ENCODE assay signal across 20 cellular contexts in genomic region chr5:174719211-174719610, GRCh38. TPM values are rescaled to one million over a fixed set of nuclear protein-coding genes. Genes with fewer than 3 reads are reported as not detected.
DNase-seq lines count a peak whose midpoint lies in the region; ATAC-seq and TF ChIP-seq lines count a peak whose summit lies in the region.
"Had no signal": no experiment of that assay in that cellular context is flagged by ENCODE, and none has a peak within 500 bp of the region (broad histone marks: within the 10 kb centered on the region; RNA-seq: fewer than 3 reads in every experiment).

No MANE protein-coding gene starts in this region.

- H3F3A ChIP-seq in GM23338 (replicated peaks; ENCODE audit: low read depth): peaks cover 30% of the 10 kb centered on the region

- H3K4me1 Mint-ChIP-seq in GM23338 (peaks cover 41% of the 10 kb centered on the region), endodermal cell (peaks cover 66% of the 10 kb centered on the region), mesothelial cell of epicardium (peaks cover 74% of the 10 kb centered on the region), type B pancreatic cell (ENCODE audit: unreplicated experiment) (peaks cover 62% of the 10 kb centered on the region)

- no peak overlapping the region for H3K9ac ChIP-seq in endodermal cell (ENCODE audit: extremely low read depth, low read length, poor library complexity, severe bottlenecking)

- H3K79me2 ChIP-seq in GM23338 (replicated peaks; ENCODE audit: insufficient read depth): no peaks in the 10 kb centered on the region

- H3K36me3 ChIP-seq in GM23338 (ENCODE audit: insufficient read depth): no peaks in the 10 kb centered on the region
- no peaks in the 10 kb centered on the region for H3K36me3 ChIP-seq in endodermal cell (ENCODE audit: control insufficient read depth, insufficient read depth, low read length)
- no peaks in the 10 kb centered on the region for H3K36me3 ChIP-seq in brain microvascular endothelial cell (replicated peaks)

- H3K27me3 ChIP-seq in GM23338 (ENCODE audit: insufficient read depth) (peaks cover 73% of the 10 kb centered on the region), endodermal cell (ENCODE audit: control insufficient read depth, insufficient read depth, low read length, poor library complexity, severe bottlenecking) (peaks cover 72% of the 10 kb centered on the region), brain microvascular endothelial cell (replicated peaks) (peaks cover 45% of the 10 kb centered on the region)

- H3K4me3 Mint-ChIP-seq in GM23338: no peak overlapping the region
- no peak overlapping the region for H3K4me3 Mint-ChIP-seq in endodermal cell
- H3K4me3 Mint-ChIP-seq in mesothelial cell of epicardium: no peak overlapping the region
- peak overlapping the region; percentile 76 for H3K4me3 Mint-ChIP-seq in type B pancreatic cell

- no peaks in the 10 kb centered on the region for H3K9me3 Mint-ChIP-seq in GM23338
- no peaks in the 10 kb centered on the region for H3K9me3 Mint-ChIP-seq in endodermal cell
- H3K9me3 Mint-ChIP-seq in mesothelial cell of epicardium: no peaks in the 10 kb centered on the region
- no peaks in the 10 kb centered on the region for H3K9me3 Mint-ChIP-seq in type B pancreatic cell

- H3K9me2 ChIP-seq in GM23338 (ENCODE audit: insufficient read depth): no peaks in the 10 kb centered on the region

- H4K20me1 ChIP-seq in GM23338 (replicated peaks; ENCODE audit: insufficient read depth): peaks cover 20% of the 10 kb centered on the region

- H3K27ac Mint-ChIP-seq in GM23338 (no peak overlapping the region), endodermal cell (no peak overlapping the region), mesothelial cell of epicardium (peak overlapping the region; percentile 92), type B pancreatic cell (peak overlapping the region; percentile 50)
- H3K27ac Mint-ChIP-seq: CD4-positive, alpha-beta memory T cell had no signal

- in situ Hi-C loops in brain microvascular endothelial cell (cut with HindIII; ENCODE audit: low pct_ligation_motif_present, low sequenced_read_pairs): no loop called here

- H3K27me3 Mint-ChIP-seq in GM23338 (ENCODE audit: insufficient read depth, low read depth, poor library complexity) (peaks cover 68% of the 10 kb centered on the region), endodermal cell (ENCODE audit: insufficient read depth) (peaks cover 62% of the 10 kb centered on the region), mesothelial cell of epicardium (ENCODE audit: low read depth) (peaks cover 3% of the 10 kb centered on the region), type B pancreatic cell (peaks cover 74% of the 10 kb centered on the region)

- H2AFZ ChIP-seq in GM23338: no peak overlapping the region

- H3K36me3 Mint-ChIP-seq in GM23338 (ENCODE audit: low read depth): no peaks in the 10 kb centered on the region
- H3K36me3 Mint-ChIP-seq in endodermal cell (ENCODE audit: low read depth): no peaks in the 10 kb centered on the region
- no peaks in the 10 kb centered on the region for H3K36me3 Mint-ChIP-seq in mesothelial cell of epicardium
- no peaks in the 10 kb centered on the region for H3K36me3 Mint-ChIP-seq in type B pancreatic cell
- H3K36me3 Mint-ChIP-seq: CD4-positive, alpha-beta memory T cell had no signal

- H3K27ac ChIP-seq in GM23338 (ENCODE audit: low read depth): no peak overlapping the region
- H3K27ac ChIP-seq in endodermal cell (ENCODE audit: low read depth, low read length): no peak overlapping the region
- H3K27ac ChIP-seq in brain microvascular endothelial cell: no peak overlapping the region
- H3K27ac ChIP-seq: A549 had no signal

- H3K4me3 ChIP-seq in GM23338 (no peak overlapping the region), endodermal cell (ENCODE audit: low read length) (no peak overlapping the region), brain microvascular endothelial cell (ENCODE audit: low read depth, low read length) (no peak overlapping the region)
- H3K4me3 ChIP-seq: A549, GM12878 had no signal

- H3K9me3 ChIP-seq in endodermal cell (ENCODE audit: control insufficient read depth, low read length): no peaks in the 10 kb centered on the region
- H3K9me3 ChIP-seq: A549 had no signal

- DNase-seq in GM23338 (ENCODE audit: low spot score): peak; percentile 10
- DNase-seq in endodermal cell: peak; percentile 73
- no peak for DNase-seq in mesothelial cell of epicardium (ENCODE audit: low spot score in 2 of 2, unreplicated experiment in 2 of 2)
- no peak for DNase-seq in type B pancreatic cell (ENCODE audit: extremely low spot score, unreplicated experiment)
- no peak for DNase-seq in DMS 273 treated with DMSO at 0.1 percent for 48 hours (lab: John Stamatoyannopoulos, UW)
- no peak for DNase-seq in brain microvascular endothelial cell
- DNase-seq: 8988T; ACHN; C1 segment of cervical spinal cord; Calu3; CD4-positive, alpha-beta memory T cell; COR-L47; DMS153; DND-41; GDM1; GOT3; HCEC 1CT had no signal

- 0 out of 2 replicates have a peak overlapping the region, but pooled peaks have one; percentile 91 for H3K4me2 ChIP-seq in GM23338
- H3K4me2 ChIP-seq: A549 had no signal

- H3K4me1 ChIP-seq in GM23338 (ENCODE audit: insufficient read depth): peaks cover 51% of the 10 kb centered on the region
- H3K4me1 ChIP-seq in endodermal cell (ENCODE audit: control insufficient read depth, insufficient read depth, low read length): no peaks in the 10 kb centered on the region

- 36 to 37% methylated on average over 4 to 6 of the region's 6 CpGs for WGBS in endodermal cell (ENCODE audit: insufficient coverage in 1 of 2, insufficient read length in 1 of 2), 2 experiments

- ATAC-seq in GM23338: peak; percentile 7; the same call in 2 of the 3 replicates
- ATAC-seq in HG03135 (IDR thresholded peaks at IDR 0.05; ENCODE audit: unreplicated experiment): no peak
- ATAC-seq: A549, GM12878 had no signal

- TF ChIP-seq CTCF in GM23338 (conservative IDR thresholded peaks at IDR 0.05; ENCODE audit: low read depth in 2 of 2): no peak
- no peak for TF ChIP-seq CTCF in endodermal cell (conservative IDR thresholded peaks at IDR 0.05)
- TF ChIP-seq CTCF in mesothelial cell of epicardium (IDR thresholded peaks at IDR 0.05; ENCODE audit: unreplicated experiment): no peak
- no peak for TF ChIP-seq CTCF in type B pancreatic cell (conservative IDR thresholded peaks at IDR 0.05)
- no peak for TF ChIP-seq CTCF in brain microvascular endothelial cell (IDR thresholded peaks at IDR 0.05; ENCODE audit: low read depth, low read length, missing control alignments)

TF ChIP-seq in GM23338, 12 proteins besides CTCF, POLR2A, EP300 and RAD21 (continues in another document):
- TF ChIP-seq STAT1 (IDR thresholded peaks at IDR 0.05; ENCODE audit: unreplicated experiment) (no peak), EZH2 (IDR thresholded peaks at IDR 0.05; ENCODE audit: low read depth, unreplicated experiment) (no peak), JUNB (IDR thresholded peaks at IDR 0.05; ENCODE audit: unreplicated experiment) (no peak)

RNA-seq across cellular contexts. Expression of gene MSX2, which starts 5.2 kb away (rescaled TPM):
- 0.17 and 0.62 TPM in 2 replicates for total RNA-seq in GM23338 (2014; rRNA removed; shearing (Covaris generic))
- 0.37 and 0.47 TPM in 2 replicates for polyA plus RNA-seq in GM23338 (2016; fragmentation: Nextera tagmentation; extraction: Ambion mirVana)
- 10 to 100 TPM in 1 of 2 donors, 1 to 10 TPM in 1; 4.2 to 20.0 TPM for total RNA-seq in endodermal cell
- 53.7 TPM for polyA plus RNA-seq in endodermal cell (2013, experiment 1 of 2)
- polyA plus RNA-seq in endodermal cell (2013, experiment 2 of 2): 58.1 TPM
- total RNA-seq in mesothelial cell of epicardium: 83.9 to 86.9 TPM (median 85.2 TPM) in 3 replicates
- total RNA-seq in type B pancreatic cell (ENCODE audit: low replicate concordance): 55.6 and 69.7 TPM in 2 replicates
- total RNA-seq: GM12878 had no signal
- polyA plus RNA-seq: CD4-positive, alpha-beta memory T cell; GM12878 had no signal

Comparison
In these comparisons a context has a peak if more than half of its experiments do, and no peak if none do; other contexts are left out.
1. DNase-seq: peak in GM23338 (single experiment) and endodermal cell (single experiment); none in mesothelial cell of epicardium (0 of 2), type B pancreatic cell (single experiment), DMS 273 treated with DMSO at 0.1 percent for 48 hours (single experiment) and brain microvascular endothelial cell (single experiment).
2. H3K27ac Mint-ChIP-seq: peak in mesothelial cell of epicardium (single experiment) and type B pancreatic cell (single experiment); none in GM23338 (single experiment) and endodermal cell (single experiment).